In genomic region chr7:141634065-141634464, GRCh38 we compare ENCODE assay signal across 2 cellular contexts.
TF ChIP-seq lines count a peak whose summit lies in the region.

No MANE protein-coding gene starts in this region.

TF ChIP-seq in GM23338, 12 proteins besides CTCF, POLR2A, EP300 and RAD21 (continued from another document):
- TF ChIP-seq ETS1 (IDR thresholded peaks at IDR 0.05) (no peak), REST (IDR thresholded peaks at IDR 0.05; ENCODE audit: unreplicated experiment) (no peak), STAT1 (IDR thresholded peaks at IDR 0.05; ENCODE audit: unreplicated experiment) (no peak), EZH2 (IDR thresholded peaks at IDR 0.05; ENCODE audit: low read depth, unreplicated experiment) (no peak), JUNB (IDR thresholded peaks at IDR 0.05; ENCODE audit: unreplicated experiment) (no peak)
- TF ChIP-seq, protein P1, sequence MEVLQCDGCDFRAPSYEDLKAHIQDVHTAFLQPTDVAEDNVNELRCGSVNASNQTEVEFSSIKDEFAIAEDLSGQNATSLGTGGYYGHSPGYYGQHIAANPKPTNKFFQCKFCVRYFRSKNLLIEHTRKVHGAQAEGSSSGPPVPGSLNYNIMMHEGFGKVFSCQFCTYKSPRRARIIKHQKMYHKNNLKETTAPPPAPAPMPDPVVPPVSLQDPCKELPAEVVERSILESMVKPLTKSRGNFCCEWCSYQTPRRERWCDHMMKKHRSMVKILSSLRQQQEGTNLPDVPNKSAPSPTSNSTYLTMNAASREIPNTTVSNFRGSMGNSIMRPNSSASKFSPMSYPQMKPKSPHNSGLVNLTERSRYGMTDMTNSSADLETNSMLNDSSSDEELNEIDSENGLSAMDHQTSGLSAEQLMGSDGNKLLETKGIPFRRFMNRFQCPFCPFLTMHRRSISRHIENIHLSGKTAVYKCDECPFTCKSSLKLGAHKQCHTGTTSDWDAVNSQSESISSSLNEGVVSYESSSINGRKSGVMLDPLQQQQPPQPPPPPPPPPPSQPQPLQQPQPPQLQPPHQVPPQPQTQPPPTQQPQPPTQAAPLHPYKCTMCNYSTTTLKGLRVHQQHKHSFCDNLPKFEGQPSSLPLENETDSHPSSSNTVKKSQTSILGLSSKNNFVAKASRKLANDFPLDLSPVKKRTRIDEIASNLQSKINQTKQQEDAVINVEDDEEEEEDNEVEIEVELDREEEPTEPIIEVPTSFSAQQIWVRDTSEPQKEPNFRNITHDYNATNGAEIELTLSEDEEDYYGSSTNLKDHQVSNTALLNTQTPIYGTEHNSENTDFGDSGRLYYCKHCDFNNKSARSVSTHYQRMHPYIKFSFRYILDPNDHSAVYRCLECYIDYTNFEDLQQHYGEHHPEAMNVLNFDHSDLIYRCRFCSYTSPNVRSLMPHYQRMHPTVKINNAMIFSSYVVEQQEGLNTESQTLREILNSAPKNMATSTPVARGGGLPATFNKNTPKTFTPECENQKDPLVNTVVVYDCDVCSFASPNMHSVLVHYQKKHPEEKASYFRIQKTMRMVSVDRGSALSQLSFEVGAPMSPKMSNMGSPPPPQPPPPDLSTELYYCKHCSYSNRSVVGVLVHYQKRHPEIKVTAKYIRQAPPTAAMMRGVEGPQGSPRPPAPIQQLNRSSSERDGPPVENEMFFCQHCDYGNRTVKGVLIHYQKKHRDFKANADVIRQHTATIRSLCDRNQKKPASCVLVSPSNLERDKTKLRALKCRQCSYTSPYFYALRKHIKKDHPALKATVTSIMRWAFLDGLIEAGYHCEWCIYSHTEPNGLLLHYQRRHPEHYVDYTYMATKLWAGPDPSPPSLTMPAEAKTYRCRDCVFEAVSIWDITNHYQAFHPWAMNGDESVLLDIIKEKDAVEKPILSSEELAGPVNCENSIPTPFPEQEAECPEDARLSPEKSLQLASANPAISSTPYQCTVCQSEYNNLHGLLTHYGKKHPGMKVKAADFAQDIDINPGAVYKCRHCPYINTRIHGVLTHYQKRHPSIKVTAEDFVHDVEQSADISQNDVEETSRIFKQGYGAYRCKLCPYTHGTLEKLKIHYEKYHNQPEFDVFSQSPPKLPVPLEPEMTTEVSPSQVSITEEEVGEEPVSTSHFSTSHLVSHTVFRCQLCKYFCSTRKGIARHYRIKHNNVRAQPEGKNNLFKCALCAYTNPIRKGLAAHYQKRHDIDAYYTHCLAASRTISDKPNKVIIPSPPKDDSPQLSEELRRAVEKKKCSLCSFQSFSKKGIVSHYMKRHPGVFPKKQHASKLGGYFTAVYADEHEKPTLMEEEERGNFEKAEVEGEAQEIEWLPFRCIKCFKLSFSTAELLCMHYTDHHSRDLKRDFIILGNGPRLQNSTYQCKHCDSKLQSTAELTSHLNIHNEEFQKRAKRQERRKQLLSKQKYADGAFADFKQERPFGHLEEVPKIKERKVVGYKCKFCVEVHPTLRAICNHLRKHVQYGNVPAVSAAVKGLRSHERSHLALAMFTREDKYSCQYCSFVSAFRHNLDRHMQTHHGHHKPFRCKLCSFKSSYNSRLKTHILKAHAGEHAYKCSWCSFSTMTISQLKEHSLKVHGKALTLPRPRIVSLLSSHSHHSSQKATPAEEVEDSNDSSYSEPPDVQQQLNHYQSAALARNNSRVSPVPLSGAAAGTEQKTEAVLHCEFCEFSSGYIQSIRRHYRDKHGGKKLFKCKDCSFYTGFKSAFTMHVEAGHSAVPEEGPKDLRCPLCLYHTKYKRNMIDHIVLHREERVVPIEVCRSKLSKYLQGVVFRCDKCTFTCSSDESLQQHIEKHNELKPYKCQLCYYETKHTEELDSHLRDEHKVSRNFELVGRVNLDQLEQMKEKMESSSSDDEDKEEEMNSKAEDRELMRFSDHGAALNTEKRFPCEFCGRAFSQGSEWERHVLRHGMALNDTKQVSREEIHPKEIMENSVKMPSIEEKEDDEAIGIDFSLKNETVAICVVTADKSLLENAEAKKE (CRISPR knock-in tag; IDR thresholded peaks at IDR 0.05): no peak

TF ChIP-seq in WTC11, 78 proteins besides CTCF, POLR2A, EP300 and RAD21 (continued from another document):
- TF ChIP-seq ATF2 (CRISPR knock-in tag; IDR thresholded peaks at IDR 0.05; ENCODE audit: borderline replicate concordance, low read depth) (no peak), ATF3 (CRISPR knock-in tag; conservative IDR thresholded peaks at IDR 0.05) (no peak), MYBL2 (CRISPR knock-in tag; IDR thresholded peaks at IDR 0.05) (no peak), TCF7 (CRISPR knock-in tag; IDR thresholded peaks at IDR 0.05; ENCODE audit: low read depth) (no peak), RELA (CRISPR knock-in tag; IDR thresholded peaks at IDR 0.05; ENCODE audit: borderline replicate concordance) (no peak), SMAD3 (CRISPR knock-in tag; IDR thresholded peaks at IDR 0.05; ENCODE audit: borderline replicate concordance) (no peak), AR (CRISPR knock-in tag; IDR thresholded peaks at IDR 0.05) (no peak), ZNF138 (CRISPR knock-in tag; conservative IDR thresholded peaks at IDR 0.05) (no peak)
- TF ChIP-seq, protein P2, sequence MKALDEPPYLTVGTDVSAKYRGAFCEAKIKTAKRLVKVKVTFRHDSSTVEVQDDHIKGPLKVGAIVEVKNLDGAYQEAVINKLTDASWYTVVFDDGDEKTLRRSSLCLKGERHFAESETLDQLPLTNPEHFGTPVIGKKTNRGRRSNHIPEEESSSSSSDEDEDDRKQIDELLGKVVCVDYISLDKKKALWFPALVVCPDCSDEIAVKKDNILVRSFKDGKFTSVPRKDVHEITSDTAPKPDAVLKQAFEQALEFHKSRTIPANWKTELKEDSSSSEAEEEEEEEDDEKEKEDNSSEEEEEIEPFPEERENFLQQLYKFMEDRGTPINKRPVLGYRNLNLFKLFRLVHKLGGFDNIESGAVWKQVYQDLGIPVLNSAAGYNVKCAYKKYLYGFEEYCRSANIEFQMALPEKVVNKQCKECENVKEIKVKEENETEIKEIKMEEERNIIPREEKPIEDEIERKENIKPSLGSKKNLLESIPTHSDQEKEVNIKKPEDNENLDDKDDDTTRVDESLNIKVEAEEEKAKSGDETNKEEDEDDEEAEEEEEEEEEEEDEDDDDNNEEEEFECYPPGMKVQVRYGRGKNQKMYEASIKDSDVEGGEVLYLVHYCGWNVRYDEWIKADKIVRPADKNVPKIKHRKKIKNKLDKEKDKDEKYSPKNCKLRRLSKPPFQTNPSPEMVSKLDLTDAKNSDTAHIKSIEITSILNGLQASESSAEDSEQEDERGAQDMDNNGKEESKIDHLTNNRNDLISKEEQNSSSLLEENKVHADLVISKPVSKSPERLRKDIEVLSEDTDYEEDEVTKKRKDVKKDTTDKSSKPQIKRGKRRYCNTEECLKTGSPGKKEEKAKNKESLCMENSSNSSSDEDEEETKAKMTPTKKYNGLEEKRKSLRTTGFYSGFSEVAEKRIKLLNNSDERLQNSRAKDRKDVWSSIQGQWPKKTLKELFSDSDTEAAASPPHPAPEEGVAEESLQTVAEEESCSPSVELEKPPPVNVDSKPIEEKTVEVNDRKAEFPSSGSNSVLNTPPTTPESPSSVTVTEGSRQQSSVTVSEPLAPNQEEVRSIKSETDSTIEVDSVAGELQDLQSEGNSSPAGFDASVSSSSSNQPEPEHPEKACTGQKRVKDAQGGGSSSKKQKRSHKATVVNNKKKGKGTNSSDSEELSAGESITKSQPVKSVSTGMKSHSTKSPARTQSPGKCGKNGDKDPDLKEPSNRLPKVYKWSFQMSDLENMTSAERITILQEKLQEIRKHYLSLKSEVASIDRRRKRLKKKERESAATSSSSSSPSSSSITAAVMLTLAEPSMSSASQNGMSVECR (CRISPR knock-in tag; IDR thresholded peaks at IDR 0.05; ENCODE audit: borderline replicate concordance): no peak
- TF ChIP-seq, protein P3, sequence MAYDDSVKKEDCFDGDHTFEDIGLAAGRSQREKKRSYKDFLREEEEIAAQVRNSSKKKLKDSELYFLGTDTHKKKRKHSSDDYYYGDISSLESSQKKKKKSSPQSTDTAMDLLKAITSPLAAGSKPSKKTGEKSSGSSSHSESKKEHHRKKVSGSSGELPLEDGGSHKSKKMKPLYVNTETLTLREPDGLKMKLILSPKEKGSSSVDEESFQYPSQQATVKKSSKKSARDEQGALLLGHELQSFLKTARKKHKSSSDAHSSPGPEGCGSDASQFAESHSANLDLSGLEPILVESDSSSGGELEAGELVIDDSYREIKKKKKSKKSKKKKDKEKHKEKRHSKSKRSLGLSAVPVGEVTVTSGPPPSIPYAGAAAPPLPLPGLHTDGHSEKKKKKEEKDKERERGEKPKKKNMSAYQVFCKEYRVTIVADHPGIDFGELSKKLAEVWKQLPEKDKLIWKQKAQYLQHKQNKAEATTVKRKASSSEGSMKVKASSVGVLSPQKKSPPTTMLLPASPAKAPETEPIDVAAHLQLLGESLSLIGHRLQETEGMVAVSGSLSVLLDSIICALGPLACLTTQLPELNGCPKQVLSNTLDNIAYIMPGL (CRISPR knock-in tag; IDR thresholded peaks at IDR 0.05): no peak
- TF ChIP-seq, protein P4, sequence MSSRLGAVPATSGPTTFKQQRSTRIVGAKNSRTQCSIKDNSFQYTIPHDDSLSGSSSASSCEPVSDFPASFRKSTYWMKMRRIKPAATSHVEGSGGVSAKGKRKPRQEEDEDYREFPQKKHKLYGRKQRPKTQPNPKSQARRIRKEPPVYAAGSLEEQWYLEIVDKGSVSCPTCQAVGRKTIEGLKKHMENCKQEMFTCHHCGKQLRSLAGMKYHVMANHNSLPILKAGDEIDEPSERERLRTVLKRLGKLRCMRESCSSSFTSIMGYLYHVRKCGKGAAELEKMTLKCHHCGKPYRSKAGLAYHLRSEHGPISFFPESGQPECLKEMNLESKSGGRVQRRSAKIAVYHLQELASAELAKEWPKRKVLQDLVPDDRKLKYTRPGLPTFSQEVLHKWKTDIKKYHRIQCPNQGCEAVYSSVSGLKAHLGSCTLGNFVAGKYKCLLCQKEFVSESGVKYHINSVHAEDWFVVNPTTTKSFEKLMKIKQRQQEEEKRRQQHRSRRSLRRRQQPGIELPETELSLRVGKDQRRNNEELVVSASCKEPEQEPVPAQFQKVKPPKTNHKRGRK (CRISPR knock-in tag; IDR thresholded peaks at IDR 0.05; ENCODE audit: borderline replicate concordance): no peak
